Comparison of ENCODE assay signal across 15 cellular contexts in the genomic region with DNA sequence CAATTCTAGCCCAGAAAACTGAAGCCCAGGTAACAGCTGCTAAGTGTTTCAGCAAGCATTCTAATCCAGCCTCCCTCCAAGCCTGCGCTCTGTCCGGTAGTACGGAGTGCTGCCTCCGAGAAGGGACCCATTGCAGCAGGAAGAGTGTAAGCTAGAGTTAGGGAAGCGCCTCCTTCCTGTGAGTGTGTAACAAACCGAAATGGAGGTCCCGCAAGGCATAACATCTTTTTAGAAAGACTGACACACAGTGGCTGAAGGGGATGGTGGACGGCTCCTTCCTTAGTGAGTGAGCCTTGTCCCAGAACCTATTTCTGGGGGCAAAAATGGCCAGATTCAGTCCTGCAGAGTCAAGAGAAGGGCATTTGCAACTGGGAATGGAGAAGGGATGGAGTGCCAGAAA. TPM values are rescaled to one million over a fixed set of nuclear protein-coding genes. Genes with fewer than 3 reads are reported as not detected.
A peak's percentile ranks its signal among the peaks of the same experiment; 100 is the strongest.
DNase-seq lines count a peak whose midpoint lies in the region; ATAC-seq, FAIRE-seq and TF ChIP-seq lines count a peak whose summit lies in the region.
"Had no signal": no experiment of that assay in that cellular context is flagged by ENCODE, and none has a peak within 500 bp of the region (broad histone marks: within the 10 kb centered on the region; RNA-seq: fewer than 3 reads in every experiment).

No MANE protein-coding gene starts in this region.

- H3K27ac ChIP-seq in brain microvascular endothelial cell = no peak overlapping the region
- peak overlapping the region in 1 of 2 donors; percentile 81 for H3K27ac ChIP-seq in kidney (ENCODE audit: low read depth in 2 of 2, low read length in 2 of 2)
- peak overlapping the region; percentile 29 to 97 (median 57) for H3K27ac ChIP-seq in tibial nerve

- DNase-seq in GM13977 (ENCODE audit: low spot score) (no peak), brain microvascular endothelial cell (no peak), kidney (no peak), tibial nerve (ENCODE audit: low spot score in 2 of 2) (no peak), ACHN (no peak), NCI-H2196 (lab: John Stamatoyannopoulos, UW; ENCODE audit: unreplicated experiment) (no peak)
- no peak for DNase-seq in activated T-cell treated with anti-CD3 and anti-CD28 coated beads, Interleukin-2, amount 50 U/mL, for 48 hours
- DNase-seq: activated CD4-positive, alpha-beta T cell treated with anti-CD3 and anti-CD28 coated beads for 1 hour; activated T-cell treated with anti-CD3 and anti-CD28 coated beads, Interleukin-2, amount 50 U/mL, for 1 hour; effector memory CD4-positive, alpha-beta T cell; NCI-H187 treated with DMSO at 0.1 percent for 48 hours; occipital lobe had no signal

- ATAC-seq in HG03039 (IDR thresholded peaks at IDR 0.05; ENCODE audit: unreplicated experiment) = no peak

- 57 to 58% methylated on average over 8 of the region's 8 CpGs for WGBS in tibial nerve, 2 donors

- FAIRE-seq in kidney (lab: Jason Lieb, UNC) = no peak
- FAIRE-seq: G401.6 had no signal

- no peak for TF ChIP-seq POLR2A in tibial nerve (IDR thresholded peaks at IDR 0.05)

- H3K9me3 ChIP-seq in kidney (ENCODE audit: control insufficient read depth in 1 of 2, low read length in 2 of 2) = no peaks in the 10 kb centered on the region
- no peaks in the 10 kb centered on the region for H3K9me3 ChIP-seq in tibial nerve

- in situ Hi-C loops in GM13977 (cut with MboI; ENCODE audit: low pct_unique_long_range_greater_than_20kb, low sequenced_read_pairs, unreplicated experiment) = no loop called here
- in situ Hi-C loops in brain microvascular endothelial cell (cut with HindIII; ENCODE audit: low pct_ligation_motif_present, low sequenced_read_pairs) = no loop called here
- in situ Hi-C loops in ACHN (cut with HindIII; ENCODE audit: low pct_ligation_motif_present, low pct_unique_long_range_greater_than_20kb, low sequenced_read_pairs) = no loop called here

- H3K9ac ChIP-seq in kidney (ENCODE audit: low read length in 2 of 2) = no peak overlapping the region

- intact Hi-C loops in kidney (cut with DNase I) = no loop called here

- TF ChIP-seq EP300 in tibial nerve (IDR thresholded peaks at IDR 0.05) = no peak

- no peaks in the 10 kb centered on the region for H3K27me3 ChIP-seq in brain microvascular endothelial cell (replicated peaks)
- no peaks in the 10 kb centered on the region for H3K27me3 ChIP-seq in tibial nerve

- peaks cover 43% of the 10 kb centered on the region for H3K36me3 ChIP-seq in brain microvascular endothelial cell (replicated peaks)
- H3K36me3 ChIP-seq in kidney (ENCODE audit: control insufficient read depth in 1 of 2, insufficient read depth in 2 of 2, low read length in 2 of 2) = peaks cover 10 to 25% of the 10 kb centered on the region in 2 donors
- H3K36me3 ChIP-seq in tibial nerve = peaks cover 0 to 47% (median 5%) of the 10 kb centered on the region in 3 donors

- TF ChIP-seq CTCF in GM13977 (IDR thresholded peaks at IDR 0.05; ENCODE audit: extremely low read depth, insufficient read depth, missing control alignments) (peak; percentile 44), brain microvascular endothelial cell (IDR thresholded peaks at IDR 0.05; ENCODE audit: low read depth, low read length, missing control alignments) (peak; percentile 26), kidney (IDR thresholded peaks at IDR 0.05; ENCODE audit: borderline replicate concordance, extremely low read depth, insufficient read depth) (peak; percentile 4), tibial nerve (IDR thresholded peaks at IDR 0.05) (no peak)

- H3K4me3 ChIP-seq in brain microvascular endothelial cell (ENCODE audit: low read depth, low read length) (no peak overlapping the region), kidney (ENCODE audit: low read length in 2 of 2) (no peak overlapping the region), tibial nerve (no peak overlapping the region)

- H3K4me1 ChIP-seq in kidney (ENCODE audit: control insufficient read depth in 1 of 2, insufficient read depth in 1 of 2, low read depth in 1 of 2, low read length in 2 of 2) (peaks cover 32 to 34% of the 10 kb centered on the region in 2 donors), tibial nerve (peaks cover 0 to 88% (median 31%) of the 10 kb centered on the region in 4 donors)

RNA-seq across cellular contexts. Expression of gene PKDCC, which starts 12.2 kb away (rescaled TPM):
- total RNA-seq in kidney (52.2 TPM), tibial nerve (100 to 1,000 TPM; 155 to 328 (median 200) TPM)
- polyA plus RNA-seq in kidney (ENCODE audit: insufficient read depth, low read depth, low replicate concordance) = 28.1 TPM
- polyA plus RNA-seq: CD14-positive monocyte had no signal

Comparison
In these comparisons a context has a peak if more than half of its experiments do, and no peak if none do; other contexts are left out.
1. CTCF ChIP-seq: peak in GM13977 (single experiment), brain microvascular endothelial cell (single experiment) and kidney (single experiment); none in tibial nerve (0 of 5).